6 cellular contexts compared by ENCODE assay signal in genomic region chr21:9648947-9649720, GRCh38.
A peak's percentile ranks its signal among the peaks of the same experiment; 100 is the strongest.
DNase-seq lines count a peak whose midpoint lies in the region; ATAC-seq and TF ChIP-seq lines count a peak whose summit lies in the region.
"Not testable (repeated sequence)": the region's sequence is repeated elsewhere in the genome, so short reads cannot be mapped to it uniquely, and the experiment has no call there.

No MANE protein-coding gene starts in this region.

- H3K9ac ChIP-seq in endodermal cell (ENCODE audit: extremely low read depth, low read length, poor library complexity, severe bottlenecking), result not testable (repeated sequence)

- DNase-seq in SK-MEL-5 (ENCODE audit: low read depth, low spot score), result peak; percentile 52
- DNase-seq in endodermal cell, upper lobe of left lung: not testable (repeated sequence)
- DNase-seq in globus pallidus (ENCODE audit: low spot score), result peak; percentile 31
- peak; percentile 94 for DNase-seq in pons (ENCODE audit: low spot score)

- not testable (repeated sequence) for H3K36me3 Mint-ChIP-seq in endodermal cell (ENCODE audit: low read depth)

- peak overlapping the region; percentile 35 for H3K4me3 ChIP-seq in endodermal cell (ENCODE audit: low read length)
- H3K4me3 ChIP-seq in upper lobe of left lung, result not testable (repeated sequence)

- not testable (repeated sequence) for H3K36me3 ChIP-seq in endodermal cell (ENCODE audit: control insufficient read depth, insufficient read depth, low read length); upper lobe of left lung

- 86 to 90% methylated on average over 4 to 5 of the region's 6 CpGs for WGBS in endodermal cell (ENCODE audit: insufficient coverage in 1 of 2, insufficient read length in 1 of 2), 2 experiments
- 63 to 67% methylated on average over 6 of the region's 6 CpGs for WGBS in upper lobe of left lung, 2 donors

- not testable (repeated sequence) for TF ChIP-seq CTCF in endodermal cell (conservative IDR thresholded peaks at IDR 0.05); upper lobe of left lung (IDR thresholded peaks at IDR 0.05)

- H3K27ac Mint-ChIP-seq in endodermal cell, result not testable (repeated sequence)

- not testable (repeated sequence) for H3K4me1 Mint-ChIP-seq in endodermal cell

- not testable (repeated sequence) for H3K4me1 ChIP-seq in endodermal cell (ENCODE audit: control insufficient read depth, insufficient read depth, low read length); upper lobe of left lung

- peaks cover 45% of the 10 kb centered on the region for H3K9me3 Mint-ChIP-seq in endodermal cell

- ATAC-seq in GM18499 (IDR thresholded peaks at IDR 0.05; ENCODE audit: insufficient read depth, unreplicated experiment), result peak; percentile 77
- peak; percentile 14 to 42 for ATAC-seq in upper lobe of left lung (ENCODE audit: low FRiP score in 2 of 2)

- not testable (repeated sequence) for TF ChIP-seq EP300 in upper lobe of left lung (IDR thresholded peaks at IDR 0.05)

- not testable (repeated sequence) for H3K27me3 Mint-ChIP-seq in endodermal cell (ENCODE audit: insufficient read depth)

- TF ChIP-seq POLR2A in upper lobe of left lung (IDR thresholded peaks at IDR 0.05), result not testable (repeated sequence)

- in situ Hi-C loops in SK-MEL-5 (cut with HindIII; ENCODE audit: low pct_unique_long_range_greater_than_20kb, low sequenced_read_pairs), result not testable (repeated sequence)

- peaks cover 59% of the 10 kb centered on the region for H3K9me3 ChIP-seq in endodermal cell (ENCODE audit: control insufficient read depth, low read length)
- not testable (repeated sequence) for H3K9me3 ChIP-seq in upper lobe of left lung

- H3K27ac ChIP-seq in endodermal cell (ENCODE audit: low read depth, low read length); upper lobe of left lung: not testable (repeated sequence)

- H3K27me3 ChIP-seq in endodermal cell (ENCODE audit: control insufficient read depth, insufficient read depth, low read length, poor library complexity, severe bottlenecking); upper lobe of left lung: not testable (repeated sequence)

- H3K4me3 Mint-ChIP-seq in endodermal cell, result not testable (repeated sequence)
